13 cellular contexts compared by ENCODE assay signal in the genomic region with DNA sequence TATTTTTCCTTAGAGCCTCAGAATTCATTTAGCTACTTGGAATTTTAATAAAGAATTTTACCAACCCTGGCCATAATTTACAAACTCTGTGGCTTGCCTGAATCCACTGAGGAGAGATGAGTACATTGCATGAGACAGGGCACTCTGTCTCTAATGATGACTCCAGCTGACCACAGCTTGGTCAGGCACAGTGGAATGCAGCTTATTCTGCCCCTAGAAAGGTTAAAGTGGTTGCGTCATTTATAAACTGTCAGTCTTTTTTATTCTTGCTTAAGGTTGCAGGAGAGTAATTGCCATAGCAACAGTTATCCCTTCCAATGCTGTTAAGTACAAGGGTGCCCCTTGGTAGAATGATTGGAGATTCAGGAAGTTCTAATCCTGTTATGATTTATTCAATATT. TPM values are rescaled to one million over a fixed set of nuclear protein-coding genes. Genes with fewer than 3 reads are reported as not detected.
A peak's percentile ranks its signal among the peaks of the same experiment; 100 is the strongest.
DNase-seq lines count a peak whose midpoint lies in the region; ATAC-seq and TF ChIP-seq lines count a peak whose summit lies in the region.
"Had no signal": no experiment of that assay in that cellular context is flagged by ENCODE, and none has a peak within 500 bp of the region (broad histone marks: within the 10 kb centered on the region; RNA-seq: fewer than 3 reads in every experiment).

No MANE protein-coding gene starts in this region.

- peaks cover 11% of the 10 kb centered on the region for H3K4me1 Mint-ChIP-seq in glutamatergic neuron (ENCODE audit: low read depth, unreplicated experiment)
- H3K4me1 Mint-ChIP-seq: activated CD4-positive, alpha-beta T cell treated with anti-CD3 and anti-CD28 coated beads, Interleukin-2, amount 10 ng/mL, durations not matched to agents 24 days and 14 days had no signal

- DNase-seq in NOMO-1 (lab: John Stamatoyannopoulos, UW; ENCODE audit: unreplicated experiment in 2 of 2) (peak; percentile 23 to 32), NOMO-1 treated with dmso at 0.1 percent for 144 hours (lab: John Stamatoyannopoulos, UW; ENCODE audit: unreplicated experiment) (no peak), SJSA1 (ENCODE audit: low read depth in 1 of 2, low spot score in 2 of 2) (peak; percentile 36 to 44), fibroblast of mammary gland (ENCODE audit: low read depth) (peak; percentile 95), smooth muscle cell of the brain vasculature (ENCODE audit: low read depth, low spot score) (peak; percentile 28), glutamatergic neuron (no peak)
- DNase-seq: activated CD4-positive, alpha-beta T cell treated with anti-CD3 and anti-CD28 coated beads, Interleukin-2, amount 10 ng/mL, durations not matched to agents 24 days and 14 days; activated gamma-delta T cell treated with Interleukin-2 at 50 U/mL for 16 hours; effector memory CD8-positive, alpha-beta T cell; stimulated activated CD4-positive, alpha-beta T cell treated with anti-CD3 and anti-CD28 coated beads, Interleukin-2, amount 100 ng/mL, for 24 hours had no signal

- H3K27ac ChIP-seq in SJSA1, result no peak overlapping the region
- H3K27ac ChIP-seq: suprapubic skin had no signal

- H3K27me3 ChIP-seq in SJSA1 (replicated peaks), result no peaks in the 10 kb centered on the region
- H3K27me3 ChIP-seq: suprapubic skin had no signal

- no peaks in the 10 kb centered on the region for H3K4me1 ChIP-seq in SJSA1 (replicated peaks)
- H3K4me1 ChIP-seq: suprapubic skin had no signal

- peaks cover 3% of the 10 kb centered on the region for H3K9me3 Mint-ChIP-seq in glutamatergic neuron (ENCODE audit: unreplicated experiment)
- H3K9me3 Mint-ChIP-seq: effector memory CD8-positive, alpha-beta T cell had no signal

- TF ChIP-seq CTCF in fibroblast of mammary gland (conservative IDR thresholded peaks at IDR 0.05; ENCODE audit: control insufficient read depth, insufficient read depth, low read depth, low read length) (no peak), glutamatergic neuron (IDR thresholded peaks at IDR 0.05; ENCODE audit: partially characterized antibody, unreplicated experiment) (no peak)

- H3K4me3 ChIP-seq in SJSA1, result no peak overlapping the region
- no peak overlapping the region for H3K4me3 ChIP-seq in fibroblast of mammary gland (ENCODE audit: control insufficient read depth, low read depth, low read length)
- H3K4me3 ChIP-seq: suprapubic skin had no signal

- no peaks in the 10 kb centered on the region for H3K9me3 ChIP-seq in SJSA1 (replicated peaks)
- H3K9me3 ChIP-seq: suprapubic skin had no signal

- no peak for ATAC-seq in HG03457 (IDR thresholded peaks at IDR 0.05; ENCODE audit: unreplicated experiment)
- ATAC-seq in GM21526 (IDR thresholded peaks at IDR 0.05; ENCODE audit: low FRiP score, unreplicated experiment), result no peak
- ATAC-seq: effector memory CD8-positive, alpha-beta T cell had no signal

- H3K36me3 Mint-ChIP-seq in glutamatergic neuron (ENCODE audit: unreplicated experiment), result no peaks in the 10 kb centered on the region

- no peak overlapping the region for H3K27ac Mint-ChIP-seq in glutamatergic neuron (ENCODE audit: unreplicated experiment)
- H3K27ac Mint-ChIP-seq: activated CD4-positive, alpha-beta T cell treated with anti-CD3 and anti-CD28 coated beads, Interleukin-2, amount 10 ng/mL, durations not matched to agents 24 days and 14 days; effector memory CD8-positive, alpha-beta T cell had no signal

- no peaks in the 10 kb centered on the region for H3K27me3 Mint-ChIP-seq in glutamatergic neuron (ENCODE audit: unreplicated experiment)

- H3K4me3 Mint-ChIP-seq in glutamatergic neuron (ENCODE audit: unreplicated experiment), result no peak overlapping the region
- H3K4me3 Mint-ChIP-seq: activated CD4-positive, alpha-beta T cell treated with anti-CD3 and anti-CD28 coated beads, Interleukin-2, amount 10 ng/mL, durations not matched to agents 24 days and 14 days; effector memory CD8-positive, alpha-beta T cell had no signal

- no peaks in the 10 kb centered on the region for H3K36me3 ChIP-seq in SJSA1
- H3K36me3 ChIP-seq: suprapubic skin had no signal

RNA-seq across cellular contexts. Expression of a gene that starts 28.3 kb away (rescaled TPM):
- total RNA-seq in SJSA1 (2014; rRNA removed; shearing (Covaris generic)), result 4.9 and 12.4 TPM in 2 replicates
- 7.2 TPM for total RNA-seq in glutamatergic neuron (ENCODE audit: unreplicated experiment)

Comparison
In these comparisons a context has a peak if more than half of its experiments do, and no peak if none do; other contexts are left out.
1. DNase-seq: peak in NOMO-1 (2 of 2), SJSA1 (2 of 2), fibroblast of mammary gland (single experiment) and smooth muscle cell of the brain vasculature (single experiment); none in NOMO-1 treated with dmso at 0.1 percent for 144 hours (single experiment) and glutamatergic neuron (single experiment).